Comparison of ENCODE assay signal across 4 cellular contexts in genomic region chr19:53311897-53312296, GRCh38.
TF ChIP-seq lines count a peak whose summit lies in the region.

No MANE protein-coding gene starts in this region.

TF ChIP-seq in SK-N-SH, 30 proteins besides CTCF, POLR2A, EP300 and RAD21:
- TF ChIP-seq RFX5 (IDR thresholded peaks at IDR 0.05; ENCODE audit: low read length) (no peak), TAF1 (IDR thresholded peaks at IDR 0.05; ENCODE audit: borderline replicate concordance, low read depth, low read length) (no peak), NFIC (IDR thresholded peaks at IDR 0.05; ENCODE audit: borderline replicate concordance) (no peak), CHD2 (IDR thresholded peaks at IDR 0.05; ENCODE audit: low read length, partially characterized antibody) (no peak), POLR2AphosphoS5 (IDR thresholded peaks at IDR 0.05; ENCODE audit: low read depth, low read length) (no peak), MEF2A (IDR thresholded peaks at IDR 0.05; ENCODE audit: borderline replicate concordance, low read depth) (no peak), FOXM1 (IDR thresholded peaks at IDR 0.05; ENCODE audit: low read depth) (no peak), EZH2phosphoT487 (IDR thresholded peaks at IDR 0.05; ENCODE audit: borderline replicate concordance, low read depth) (no peak), SIN3A (IDR thresholded peaks at IDR 0.05; ENCODE audit: borderline replicate concordance, low read depth, low read length) (no peak), GABPA (IDR thresholded peaks at IDR 0.05; ENCODE audit: low read depth) (no peak), USF1 (IDR thresholded peaks at IDR 0.05; ENCODE audit: borderline replicate concordance, low read depth) (no peak), TCF12 (IDR thresholded peaks at IDR 0.05) (no peak), IRF3 (IDR thresholded peaks at IDR 0.05; ENCODE audit: low read depth, low read length) (no peak), RCOR1 (IDR thresholded peaks at IDR 0.05; ENCODE audit: low read length) (no peak), ELF1 (IDR thresholded peaks at IDR 0.05) (no peak), MAX (IDR thresholded peaks at IDR 0.05; ENCODE audit: low read depth) (no peak)

TF ChIP-seq in SK-N-SH treated with all-trans-retinoic acid at 6 μM for 48 hours, 23 proteins besides CTCF, POLR2A, EP300 and RAD21:
- no peak for TF ChIP-seq ZNF8 (CRISPR knock-in tag; IDR thresholded peaks at IDR 0.05)
- no peak for TF ChIP-seq CSDC2 (CRISPR knock-in tag; IDR thresholded peaks at IDR 0.05)
- no peak for TF ChIP-seq PPARA (CRISPR knock-in tag; IDR thresholded peaks at IDR 0.05; ENCODE audit: borderline replicate concordance)
- TF ChIP-seq BACH2 (CRISPR knock-in tag; IDR thresholded peaks at IDR 0.05; ENCODE audit: borderline replicate concordance): no peak
- TF ChIP-seq SNAI2 (CRISPR knock-in tag; IDR thresholded peaks at IDR 0.05): no peak

TF ChIP-seq in IMR-90, 13 proteins besides CTCF, POLR2A, EP300 and RAD21:
- no peak for TF ChIP-seq RFX5 (IDR thresholded peaks at IDR 0.05; ENCODE audit: low read depth, low read length)
- TF ChIP-seq NFE2L2 (IDR thresholded peaks at IDR 0.05; ENCODE audit: low read depth, low read length): no peak
- TF ChIP-seq MXI1 (IDR thresholded peaks at IDR 0.05; ENCODE audit: borderline replicate concordance, low read depth, low read length): no peak
- TF ChIP-seq MAFK (IDR thresholded peaks at IDR 0.05; ENCODE audit: low read depth, low read length): no peak
- TF ChIP-seq RCOR1 (IDR thresholded peaks at IDR 0.05; ENCODE audit: insufficient replicate concordance, low read length): no peak
- TF ChIP-seq FOS (IDR thresholded peaks at IDR 0.05; ENCODE audit: low read depth, low read length): no peak
- TF ChIP-seq CEBPB (IDR thresholded peaks at IDR 0.05; ENCODE audit: low read depth, low read length): no peak
- TF ChIP-seq BHLHE40 (IDR thresholded peaks at IDR 0.05; ENCODE audit: low read depth, low read length): no peak
- TF ChIP-seq CHD1 (IDR thresholded peaks at IDR 0.05; ENCODE audit: low read depth, low read length): no peak
- no peak for TF ChIP-seq MAZ (IDR thresholded peaks at IDR 0.05; ENCODE audit: borderline replicate concordance, low read depth, low read length)

TF ChIP-seq in K562, 482 proteins besides CTCF, POLR2A, EP300 and RAD21:
- peak; percentile 24; the same call in 1 of the 2 replicates for TF ChIP-seq JUND (IDR thresholded peaks at IDR 0.05; ENCODE audit: borderline replicate concordance, low read depth, low read length)
- peak; percentile 58; the same call in 1 of the 3 replicates for TF ChIP-seq JUND (tag; IDR thresholded peaks at IDR 0.05; ENCODE audit: borderline replicate concordance, low read depth, low read length)
- no peak for TF ChIP-seq ATF1 (CRISPR knock-in tag; IDR thresholded peaks at IDR 0.05)
- TF ChIP-seq ATF1 (tag; IDR thresholded peaks at IDR 0.05): peak; percentile 60
- TF ChIP-seq ETS2 (tag; IDR thresholded peaks at IDR 0.05; ENCODE audit: borderline replicate concordance, poor library complexity, severe bottlenecking): no peak
- TF ChIP-seq JUNB (CRISPR knock-in tag; conservative IDR thresholded peaks at IDR 0.05): 0 out of 2 replicates have a peak, but pooled peaks have one; percentile 47
- TF ChIP-seq ARID3B (CRISPR knock-in tag; IDR thresholded peaks at IDR 0.05; ENCODE audit: borderline replicate concordance): no peak
- no peak for TF ChIP-seq ZNF184 (CRISPR knock-in tag; IDR thresholded peaks at IDR 0.05)
- TF ChIP-seq ATF3 (IDR thresholded peaks at IDR 0.05): peak; percentile 87
- TF ChIP-seq ATF3 (CRISPR knock-in tag; conservative IDR thresholded peaks at IDR 0.05): no peak
- peak; percentile 72; the same call in 1 of the 2 replicates for TF ChIP-seq ATF7 (IDR thresholded peaks at IDR 0.05)
- TF ChIP-seq TOE1 (IDR thresholded peaks at IDR 0.05; ENCODE audit: borderline replicate concordance): no peak
- no peak for TF ChIP-seq TOE1 (CRISPR knock-in tag; IDR thresholded peaks at IDR 0.05; ENCODE audit: borderline replicate concordance, low read depth)
TF ChIP-seq in K562: peak in this region for 5.
